10 cellular contexts compared by ENCODE assay signal in the genomic region with DNA sequence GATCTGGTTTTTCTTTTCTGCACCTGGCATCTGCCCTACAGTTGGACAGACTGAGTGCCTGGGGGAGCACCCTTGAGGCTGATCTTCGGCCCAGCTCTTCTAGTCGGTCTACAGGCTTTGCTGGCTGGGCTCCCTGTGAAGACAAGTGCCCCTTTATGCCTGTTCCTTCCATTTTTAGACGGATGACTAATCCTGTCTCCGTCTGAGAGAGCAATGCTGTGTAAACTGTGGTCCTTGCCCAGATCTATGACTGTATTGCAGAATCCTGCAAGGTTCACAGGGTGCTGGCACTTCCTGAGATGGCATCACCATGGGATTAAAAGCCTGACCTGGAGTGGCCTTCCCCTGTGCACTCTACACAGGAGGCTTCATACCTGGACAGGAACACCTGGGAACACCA. TPM values are rescaled to one million over a fixed set of nuclear protein-coding genes. Genes with fewer than 3 reads are reported as not detected.
A peak's percentile ranks its signal among the peaks of the same experiment; 100 is the strongest.
DNase-seq lines count a peak whose midpoint lies in the region; ATAC-seq and TF ChIP-seq lines count a peak whose summit lies in the region.
"Had no signal": no experiment of that assay in that cellular context is flagged by ENCODE, and none has a peak within 500 bp of the region (broad histone marks: within the 10 kb centered on the region; RNA-seq: fewer than 3 reads in every experiment).

No MANE protein-coding gene starts in this region.

- H3K4me3 Mint-ChIP-seq in progenitor cell of endocrine pancreas (ENCODE audit: low read depth) = no peak overlapping the region
- H3K4me3 Mint-ChIP-seq: naive B cell had no signal

- WGBS in aorta, 2 donors = 3 to 4% methylated on average over 4 of the region's 4 CpGs

- H3K9me3 Mint-ChIP-seq in progenitor cell of endocrine pancreas (ENCODE audit: low read depth) = peaks cover 32% of the 10 kb centered on the region

- no peak overlapping the region for H3K4me3 ChIP-seq in kidney epithelial cell (ENCODE audit: low read depth, low read length)
- H3K4me3 ChIP-seq in aorta (ENCODE audit: low read length in 2 of 2) = no peak overlapping the region

- intact Hi-C loops in aorta (cut with DNase I) = loop anchor here in 1 of 2 donors (5.0 kb wide), 1 partner anchor 43 kb away; no protein-coding TSS in a partner anchor

- no peak for TF ChIP-seq CTCF in kidney epithelial cell (IDR thresholded peaks at IDR 0.05; ENCODE audit: insufficient read depth, low read length, poor library complexity, severe bottlenecking)
- no peak for TF ChIP-seq CTCF in progenitor cell of endocrine pancreas (IDR thresholded peaks at IDR 0.05; ENCODE audit: unreplicated experiment)

- peak overlapping the region; percentile 38 to 63 for H3K27ac ChIP-seq in aorta (ENCODE audit: low read depth in 1 of 2, low read length in 2 of 2)
- H3K27ac ChIP-seq: C4-2B had no signal

- H3K4me1 Mint-ChIP-seq in progenitor cell of endocrine pancreas (ENCODE audit: low read depth) = peaks cover 39% of the 10 kb centered on the region
- H3K4me1 Mint-ChIP-seq: naive B cell had no signal

- H3K27ac Mint-ChIP-seq in progenitor cell of endocrine pancreas = no peak overlapping the region
- H3K27ac Mint-ChIP-seq: naive B cell had no signal

- H3K36me3 ChIP-seq in kidney epithelial cell (ENCODE audit: control insufficient read depth, insufficient read depth, low read length) (no peaks in the 10 kb centered on the region), aorta (ENCODE audit: control insufficient read depth in 1 of 2, insufficient read depth in 2 of 2, low read length in 1 of 2) (no peaks in the 10 kb centered on the region)

- ATAC-seq in aorta (ENCODE audit: low FRiP score) (peak; percentile 86), HG02642 (IDR thresholded peaks at IDR 0.05; ENCODE audit: poor library complexity, unreplicated experiment) (no peak)

- H3K27me3 Mint-ChIP-seq in progenitor cell of endocrine pancreas = no peaks in the 10 kb centered on the region
- H3K27me3 Mint-ChIP-seq: naive B cell had no signal

- peaks cover 4 to 12% of the 10 kb centered on the region in 2 donors for H3K4me1 ChIP-seq in aorta (ENCODE audit: control insufficient read depth in 1 of 2, insufficient read depth in 2 of 2, low read length in 2 of 2)

- DNase-seq in SIG-M5 treated with dmso at 0.1 percent for 504 hours (lab: John Stamatoyannopoulos, UW; ENCODE audit: unreplicated experiment) = peak; percentile 68
- no peak for DNase-seq in SIG-M5 (lab: John Stamatoyannopoulos, UW)
- DNase-seq in brain pericyte (ENCODE audit: low read depth, low spot score) = peak; percentile 66
- peak; percentile 90 for DNase-seq in kidney epithelial cell (ENCODE audit: low read depth)
- peak; percentile 74 to 77 for DNase-seq in aorta
- no peak for DNase-seq in progenitor cell of endocrine pancreas (ENCODE audit: low spot score, unreplicated experiment)
- DNase-seq in NCI-H524 (lab: John Stamatoyannopoulos, UW) = no peak
- DNase-seq: naive B cell had no signal

- no peaks in the 10 kb centered on the region for H3K27me3 ChIP-seq in kidney epithelial cell (ENCODE audit: control insufficient read depth, insufficient read depth, low read length)
- no peaks in the 10 kb centered on the region for H3K27me3 ChIP-seq in aorta (ENCODE audit: control insufficient read depth in 1 of 2, insufficient read depth in 2 of 2, low read length in 1 of 2)

- H3K36me3 Mint-ChIP-seq in progenitor cell of endocrine pancreas (ENCODE audit: insufficient read depth) = peaks cover 25% of the 10 kb centered on the region

- H3K9me3 ChIP-seq in aorta (ENCODE audit: control insufficient read depth, low read length) = no peaks in the 10 kb centered on the region

RNA-seq across cellular contexts. Expression of a gene that starts 47.6 kb away (rescaled TPM):
- total RNA-seq in kidney epithelial cell (1.2 and 1.9 TPM in 2 replicates), aorta (1 to 10 TPM in 1 of 2 donors, under 1 TPM in 1; 0.45 to 1.7 TPM), progenitor cell of endocrine pancreas (10.4 and 14.3 TPM in 2 replicates)
- polyA plus RNA-seq in aorta = 1 to 10 TPM in 1 of 2 donors, under 1 TPM in 1; 0.97 to 3.1 TPM

Comparison
In these comparisons a context has a peak if more than half of its experiments do, and no peak if none do; other contexts are left out.
1. DNase-seq: peak in SIG-M5 treated with dmso at 0.1 percent for 504 hours (single experiment), brain pericyte (single experiment), kidney epithelial cell (single experiment) and aorta (2 of 2); none in SIG-M5 (single experiment), progenitor cell of endocrine pancreas (single experiment) and NCI-H524 (0 of 2).